In genomic region chr13:75352641-75353327, GRCh38 we compare ENCODE assay signal across 18 cellular contexts.
A peak's percentile ranks its signal among the peaks of the same experiment; 100 is the strongest.
DNase-seq lines count a peak whose midpoint lies in the region; ATAC-seq and TF ChIP-seq lines count a peak whose summit lies in the region.
"Had no signal": no experiment of that assay in that cellular context is flagged by ENCODE, and none has a peak within 500 bp of the region (broad histone marks: within the 10 kb centered on the region; RNA-seq: fewer than 3 reads in every experiment).

No MANE protein-coding gene starts in this region.

- peaks cover 9% of the 10 kb centered on the region for H3K9me3 Mint-ChIP-seq in Caco-2 (ENCODE audit: unreplicated experiment)
- no peaks in the 10 kb centered on the region for H3K9me3 Mint-ChIP-seq in activated naive CD4-positive, alpha-beta T cell treated with anti-CD3 and anti-CD28 coated beads, Interleukin-2, amount 50 U/mL, for 72 hours
- H3K9me3 Mint-ChIP-seq: CD8-positive, alpha-beta memory T cell; H9; IgD-negative memory B cell had no signal

- POLR2A ChIA-PET in Caco-2 (lab: Charles Lee) = no interaction called here

- H3K4me1 ChIP-seq in Caco-2 = peaks cover 29% of the 10 kb centered on the region
- H3K4me1 ChIP-seq in KMS-11 (ENCODE audit: low read depth, poor library complexity, severe bottlenecking) = peaks cover 33% of the 10 kb centered on the region
- H3K4me1 ChIP-seq in osteoblast (ENCODE audit: insufficient read depth, low read length) = peaks cover 55% of the 10 kb centered on the region
- H3K4me1 ChIP-seq: BLaER1 treated with 17β-estradiol and CSF1 and Interleukin-3, amounts not matched to agents 10 nM and 100 nM had no signal

- CTCF ChIA-PET in Caco-2 (lab: Charles Lee) = no interaction called here

- H3K36me3 Mint-ChIP-seq in Caco-2 (ENCODE audit: insufficient read depth, unreplicated experiment) = peaks cover 93% of the 10 kb centered on the region
- H3K36me3 Mint-ChIP-seq in activated naive CD4-positive, alpha-beta T cell treated with anti-CD3 and anti-CD28 coated beads, Interleukin-2, amount 50 U/mL, for 72 hours = peaks cover 5 to 7% of the 10 kb centered on the region in 2 donors

- no peak for ATAC-seq in activated naive CD4-positive, alpha-beta T cell treated with anti-CD3 and anti-CD28 coated beads, Interleukin-2, amount 50 U/mL, for 72 hours

- H3K79me2 ChIP-seq in KMS-11 (ENCODE audit: insufficient read depth, low read depth) = no peaks in the 10 kb centered on the region
- H3K79me2 ChIP-seq in osteoblast (ENCODE audit: insufficient read depth, low read length) = no peaks in the 10 kb centered on the region

- no peak overlapping the region for H2AFZ ChIP-seq in KMS-11 (ENCODE audit: low read depth)
- H2AFZ ChIP-seq in osteoblast (ENCODE audit: low read length) = no peak overlapping the region

- H3K4me3 ChIP-seq in Caco-2 (ENCODE audit: low read depth, low read length) (no peak overlapping the region), KMS-11 (IDR thresholded peaks at IDR 0.05; ENCODE audit: insufficient read depth, low read depth, low read length) (no peak overlapping the region), osteoblast (ENCODE audit: insufficient read depth, low read length) (no peak overlapping the region)
- H3K4me3 ChIP-seq: BLaER1 treated with 17β-estradiol and CSF1 and Interleukin-3, amounts not matched to agents 10 nM and 100 nM had no signal

- intact Hi-C loops in Caco-2 (cut with micrococcal nuclease; ENCODE audit: unreplicated experiment) = no loop called here

- H3K9me3 ChIP-seq in Caco-2 (no peaks in the 10 kb centered on the region), osteoblast (ENCODE audit: low read depth, low read length) (no peaks in the 10 kb centered on the region)

- no TSS peak for BruUV-seq in Caco-2 (replicated peaks; lab: Mats Ljungman, UMichigan)

- H3K27me3 Mint-ChIP-seq in Caco-2 (ENCODE audit: insufficient read depth, unreplicated experiment) = no peaks in the 10 kb centered on the region
- H3K27me3 Mint-ChIP-seq: B cell had no signal

- H3K36me3 ChIP-seq in Caco-2 (ENCODE audit: control insufficient read depth, insufficient read depth, low read length) (peaks cover 4% of the 10 kb centered on the region), KMS-11 (ENCODE audit: insufficient read depth) (no peaks in the 10 kb centered on the region), osteoblast (ENCODE audit: insufficient read depth, low read length) (peaks cover 2% of the 10 kb centered on the region)

- H3K4me1 Mint-ChIP-seq in Caco-2 (ENCODE audit: low read depth, unreplicated experiment) = peaks cover 47% of the 10 kb centered on the region
- H3K4me1 Mint-ChIP-seq: B cell, IgD-negative memory B cell had no signal

- TF ChIP-seq CTCF in Caco-2 (IDR thresholded peaks at IDR 0.05; ENCODE audit: insufficient read depth in 1 of 2, low read depth in 1 of 2, low read length in 1 of 2, severe bottlenecking in 1 of 2, unreplicated experiment in 1 of 2) (no peak), KMS-11 (conservative IDR thresholded peaks at IDR 0.05; ENCODE audit: low read depth, low read length) (no peak), osteoblast (IDR thresholded peaks at IDR 0.05; ENCODE audit: extremely low read depth, low read depth, low read length) (no peak)

- H3K4me2 ChIP-seq in KMS-11 (peak overlapping the region; percentile 41; the same call in 1 of the 2 replicates), osteoblast (ENCODE audit: insufficient read depth, low read length) (no peak overlapping the region)
- H3K4me2 ChIP-seq: BLaER1 treated with 17β-estradiol and CSF1 and Interleukin-3, amounts not matched to agents 10 nM and 100 nM had no signal

- no peak overlapping the region for H3K4me3 Mint-ChIP-seq in Caco-2 (ENCODE audit: unreplicated experiment)
- H3K4me3 Mint-ChIP-seq: B cell; CD8-positive, alpha-beta memory T cell; H9; IgD-negative memory B cell had no signal

- peak overlapping the region; percentile 16 for H3K27ac Mint-ChIP-seq in Caco-2 (ENCODE audit: unreplicated experiment)
- no peak overlapping the region for H3K27ac Mint-ChIP-seq in activated naive CD4-positive, alpha-beta T cell treated with anti-CD3 and anti-CD28 coated beads, Interleukin-2, amount 50 U/mL, for 72 hours
- H3K27ac Mint-ChIP-seq: B cell; CD8-positive, alpha-beta memory T cell; H9; IgD-negative memory B cell had no signal

- H3K27ac ChIP-seq in KMS-11 = no peak overlapping the region
- peak overlapping the region; percentile 12 for H3K27ac ChIP-seq in osteoblast (ENCODE audit: low read depth, low read length)
- H3K27ac ChIP-seq: BLaER1 treated with 17β-estradiol and CSF1 and Interleukin-3, amounts not matched to agents 10 nM and 100 nM; HL-60 had no signal

- H4K20me1 ChIP-seq in KMS-11 (ENCODE audit: insufficient read depth) (no peaks in the 10 kb centered on the region), osteoblast (ENCODE audit: insufficient read depth, low read length) (no peaks in the 10 kb centered on the region)
- H4K20me1 ChIP-seq: BLaER1 treated with 17β-estradiol and CSF1 and Interleukin-3, amounts not matched to agents 10 nM and 100 nM had no signal

- no peak for DNase-seq in Caco-2
- DNase-seq in astrocyte of the hippocampus (ENCODE audit: low read depth, low spot score) = peak; percentile 65
- no peak for DNase-seq in osteoblast (ENCODE audit: insufficient read length, low spot score, missing footprints)
- no peak for DNase-seq in HPDE6-E6E7 (ENCODE audit: extremely low spot score)
- DNase-seq in activated naive CD4-positive, alpha-beta T cell treated with anti-CD3 and anti-CD28 coated beads, Interleukin-2, amount 50 U/mL, for 72 hours (ENCODE audit: low spot score in 2 of 2) = no peak
- no peak for DNase-seq in cerebellar nuclear complex (lab: John Stamatoyannopoulos, UW)
- no peak for DNase-seq in RPMI8226
- DNase-seq: 8988T; CD8-positive, alpha-beta memory T cell; COR-L47; GDM1; H9; KBM-7 had no signal

- H3K27me3 ChIP-seq in Caco-2 (replicated peaks; ENCODE audit: control insufficient read depth, insufficient read depth, low read length) (no peaks in the 10 kb centered on the region), KMS-11 (ENCODE audit: insufficient read depth, low read depth) (no peaks in the 10 kb centered on the region), osteoblast (ENCODE audit: insufficient read depth, low read length) (no peaks in the 10 kb centered on the region)
- H3K27me3 ChIP-seq: BLaER1 treated with 17β-estradiol and CSF1 and Interleukin-3, amounts not matched to agents 10 nM and 100 nM had no signal

- H3K9ac ChIP-seq in KMS-11 = no peak overlapping the region
- H3K9ac ChIP-seq: BLaER1 treated with 17β-estradiol and CSF1 and Interleukin-3, amounts not matched to agents 10 nM and 100 nM had no signal
